ENCODE assay signal across 1 cellular context in the genomic region with DNA sequence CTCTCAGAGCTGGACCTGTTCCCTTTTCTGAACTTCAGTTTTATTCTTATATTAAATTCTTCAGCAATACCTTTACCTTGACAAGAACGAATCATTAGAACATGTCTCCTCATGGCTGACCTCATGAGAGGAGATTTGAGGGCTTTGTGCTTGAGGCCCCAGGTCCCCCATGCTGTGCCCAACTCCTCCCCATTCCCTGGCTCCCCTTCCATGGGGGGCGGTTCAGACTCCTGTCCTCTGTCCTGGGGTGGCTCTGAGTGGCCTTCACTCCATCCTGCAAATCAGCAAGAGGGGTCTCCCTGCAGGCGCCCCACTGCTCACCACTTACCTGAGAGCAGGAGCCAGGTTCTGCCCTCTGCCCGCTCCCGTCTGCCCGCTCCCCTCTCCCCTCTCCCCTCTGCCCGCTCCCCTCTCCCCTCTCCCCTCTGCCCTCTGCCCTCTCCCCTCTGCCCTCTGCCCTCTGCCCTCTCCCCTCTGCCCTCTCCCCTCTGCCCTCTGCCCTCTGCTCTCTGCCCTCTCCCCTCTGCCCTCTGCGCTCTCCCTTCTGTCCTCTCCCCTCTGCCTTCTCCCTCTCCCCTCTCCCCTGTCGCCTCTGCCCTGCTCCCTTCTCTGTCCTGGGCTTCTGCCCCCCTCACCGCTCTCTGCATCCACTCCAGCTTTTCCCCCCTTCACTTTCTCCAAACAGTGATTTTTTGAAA.
TF ChIP-seq lines count a peak whose summit lies in the region.

No MANE protein-coding gene starts in this region.

TF ChIP-seq in GM23338, 12 proteins besides CTCF, POLR2A, EP300 and RAD21 (continued from another document):
- TF ChIP-seq, protein P1, sequence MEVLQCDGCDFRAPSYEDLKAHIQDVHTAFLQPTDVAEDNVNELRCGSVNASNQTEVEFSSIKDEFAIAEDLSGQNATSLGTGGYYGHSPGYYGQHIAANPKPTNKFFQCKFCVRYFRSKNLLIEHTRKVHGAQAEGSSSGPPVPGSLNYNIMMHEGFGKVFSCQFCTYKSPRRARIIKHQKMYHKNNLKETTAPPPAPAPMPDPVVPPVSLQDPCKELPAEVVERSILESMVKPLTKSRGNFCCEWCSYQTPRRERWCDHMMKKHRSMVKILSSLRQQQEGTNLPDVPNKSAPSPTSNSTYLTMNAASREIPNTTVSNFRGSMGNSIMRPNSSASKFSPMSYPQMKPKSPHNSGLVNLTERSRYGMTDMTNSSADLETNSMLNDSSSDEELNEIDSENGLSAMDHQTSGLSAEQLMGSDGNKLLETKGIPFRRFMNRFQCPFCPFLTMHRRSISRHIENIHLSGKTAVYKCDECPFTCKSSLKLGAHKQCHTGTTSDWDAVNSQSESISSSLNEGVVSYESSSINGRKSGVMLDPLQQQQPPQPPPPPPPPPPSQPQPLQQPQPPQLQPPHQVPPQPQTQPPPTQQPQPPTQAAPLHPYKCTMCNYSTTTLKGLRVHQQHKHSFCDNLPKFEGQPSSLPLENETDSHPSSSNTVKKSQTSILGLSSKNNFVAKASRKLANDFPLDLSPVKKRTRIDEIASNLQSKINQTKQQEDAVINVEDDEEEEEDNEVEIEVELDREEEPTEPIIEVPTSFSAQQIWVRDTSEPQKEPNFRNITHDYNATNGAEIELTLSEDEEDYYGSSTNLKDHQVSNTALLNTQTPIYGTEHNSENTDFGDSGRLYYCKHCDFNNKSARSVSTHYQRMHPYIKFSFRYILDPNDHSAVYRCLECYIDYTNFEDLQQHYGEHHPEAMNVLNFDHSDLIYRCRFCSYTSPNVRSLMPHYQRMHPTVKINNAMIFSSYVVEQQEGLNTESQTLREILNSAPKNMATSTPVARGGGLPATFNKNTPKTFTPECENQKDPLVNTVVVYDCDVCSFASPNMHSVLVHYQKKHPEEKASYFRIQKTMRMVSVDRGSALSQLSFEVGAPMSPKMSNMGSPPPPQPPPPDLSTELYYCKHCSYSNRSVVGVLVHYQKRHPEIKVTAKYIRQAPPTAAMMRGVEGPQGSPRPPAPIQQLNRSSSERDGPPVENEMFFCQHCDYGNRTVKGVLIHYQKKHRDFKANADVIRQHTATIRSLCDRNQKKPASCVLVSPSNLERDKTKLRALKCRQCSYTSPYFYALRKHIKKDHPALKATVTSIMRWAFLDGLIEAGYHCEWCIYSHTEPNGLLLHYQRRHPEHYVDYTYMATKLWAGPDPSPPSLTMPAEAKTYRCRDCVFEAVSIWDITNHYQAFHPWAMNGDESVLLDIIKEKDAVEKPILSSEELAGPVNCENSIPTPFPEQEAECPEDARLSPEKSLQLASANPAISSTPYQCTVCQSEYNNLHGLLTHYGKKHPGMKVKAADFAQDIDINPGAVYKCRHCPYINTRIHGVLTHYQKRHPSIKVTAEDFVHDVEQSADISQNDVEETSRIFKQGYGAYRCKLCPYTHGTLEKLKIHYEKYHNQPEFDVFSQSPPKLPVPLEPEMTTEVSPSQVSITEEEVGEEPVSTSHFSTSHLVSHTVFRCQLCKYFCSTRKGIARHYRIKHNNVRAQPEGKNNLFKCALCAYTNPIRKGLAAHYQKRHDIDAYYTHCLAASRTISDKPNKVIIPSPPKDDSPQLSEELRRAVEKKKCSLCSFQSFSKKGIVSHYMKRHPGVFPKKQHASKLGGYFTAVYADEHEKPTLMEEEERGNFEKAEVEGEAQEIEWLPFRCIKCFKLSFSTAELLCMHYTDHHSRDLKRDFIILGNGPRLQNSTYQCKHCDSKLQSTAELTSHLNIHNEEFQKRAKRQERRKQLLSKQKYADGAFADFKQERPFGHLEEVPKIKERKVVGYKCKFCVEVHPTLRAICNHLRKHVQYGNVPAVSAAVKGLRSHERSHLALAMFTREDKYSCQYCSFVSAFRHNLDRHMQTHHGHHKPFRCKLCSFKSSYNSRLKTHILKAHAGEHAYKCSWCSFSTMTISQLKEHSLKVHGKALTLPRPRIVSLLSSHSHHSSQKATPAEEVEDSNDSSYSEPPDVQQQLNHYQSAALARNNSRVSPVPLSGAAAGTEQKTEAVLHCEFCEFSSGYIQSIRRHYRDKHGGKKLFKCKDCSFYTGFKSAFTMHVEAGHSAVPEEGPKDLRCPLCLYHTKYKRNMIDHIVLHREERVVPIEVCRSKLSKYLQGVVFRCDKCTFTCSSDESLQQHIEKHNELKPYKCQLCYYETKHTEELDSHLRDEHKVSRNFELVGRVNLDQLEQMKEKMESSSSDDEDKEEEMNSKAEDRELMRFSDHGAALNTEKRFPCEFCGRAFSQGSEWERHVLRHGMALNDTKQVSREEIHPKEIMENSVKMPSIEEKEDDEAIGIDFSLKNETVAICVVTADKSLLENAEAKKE (CRISPR knock-in tag; IDR thresholded peaks at IDR 0.05) = no peak
- TF ChIP-seq NANOG (IDR thresholded peaks at IDR 0.05; ENCODE audit: borderline replicate concordance) (no peak), EZH2 (IDR thresholded peaks at IDR 0.05; ENCODE audit: low read depth, unreplicated experiment) (no peak), CREB1 (CRISPR knock-in tag; IDR thresholded peaks at IDR 0.05; ENCODE audit: low read depth) (no peak), STAT1 (IDR thresholded peaks at IDR 0.05; ENCODE audit: unreplicated experiment) (no peak), EZH2phosphoT487 (IDR thresholded peaks at IDR 0.05; ENCODE audit: unreplicated experiment) (no peak), ZNF114 (CRISPR knock-in tag; IDR thresholded peaks at IDR 0.05) (no peak), JUNB (IDR thresholded peaks at IDR 0.05; ENCODE audit: unreplicated experiment) (no peak)
